In genomic region chr12:7219599-7220243, GRCh38 we compare ENCODE assay signal across 8 cellular contexts. TPM values are rescaled to one million over a fixed set of nuclear protein-coding genes. Genes with fewer than 3 reads are reported as not detected.
A peak's percentile ranks its signal among the peaks of the same experiment; 100 is the strongest.
DNase-seq lines count a peak whose midpoint lies in the region; ATAC-seq, FAIRE-seq and TF ChIP-seq lines count a peak whose summit lies in the region.

No MANE protein-coding gene starts in this region.

- H3K27ac ChIP-seq in WERI-Rb-1 (no peak overlapping the region), kidney (ENCODE audit: low read depth in 2 of 2, low read length in 2 of 2) (no peak overlapping the region)

- H3K36me3 ChIP-seq in WERI-Rb-1 (no peaks in the 10 kb centered on the region), bronchial epithelial cell (ENCODE audit: control insufficient read depth, insufficient read depth, low read length) (no peaks in the 10 kb centered on the region), kidney (ENCODE audit: control insufficient read depth in 1 of 2, insufficient read depth in 2 of 2, low read length in 2 of 2) (no peaks in the 10 kb centered on the region)

- intact Hi-C loops in kidney (cut with DNase I): loop anchor here (5.0 kb wide), 1 partner anchor 418 kb away; no protein-coding TSS in a partner anchor

- DNase-seq in A172 (ENCODE audit: low spot score) (peak; percentile 48), GM18507 (ENCODE audit: extremely low spot score, insufficient read length, low read depth) (peak; percentile 20), NCI-H2171 (lab: John Stamatoyannopoulos, UW) (peak; percentile 100), WERI-Rb-1 (peak; percentile 69), bronchial epithelial cell (ENCODE audit: low read depth) (peak; percentile 67), kidney (no peak)
- peak; percentile 50 to 69 for DNase-seq in stimulated activated CD4-positive, alpha-beta T cell treated with anti-CD3 and anti-CD28 coated beads, Interleukin-1b, Interleukin-23, amount 100 ng/mL, for 4 hours (ENCODE audit: low read depth in 2 of 2)

- no peak for ATAC-seq in GM18502 (IDR thresholded peaks at IDR 0.05; ENCODE audit: poor library complexity, unreplicated experiment)

- peak; percentile 84 for FAIRE-seq in GM18507 (lab: Jason Lieb, UNC)
- no peak for FAIRE-seq in bronchial epithelial cell (lab: Jason Lieb, UNC)
- peak; percentile 84 for FAIRE-seq in kidney (lab: Jason Lieb, UNC)

- no peak overlapping the region for H3K9ac ChIP-seq in kidney (ENCODE audit: low read length in 2 of 2)

- no peaks in the 10 kb centered on the region for H3K9me3 ChIP-seq in WERI-Rb-1 (ENCODE audit: severe bottlenecking)
- H3K9me3 ChIP-seq in kidney (ENCODE audit: control insufficient read depth in 1 of 2, low read length in 2 of 2): no peaks in the 10 kb centered on the region

- H3K27me3 ChIP-seq in WERI-Rb-1 (ENCODE audit: insufficient read depth, low read depth, severe bottlenecking) (no peaks in the 10 kb centered on the region), bronchial epithelial cell (ENCODE audit: control insufficient read depth, insufficient read depth, low read length) (no peaks in the 10 kb centered on the region)

- TF ChIP-seq CTCF in WERI-Rb-1 (IDR thresholded peaks at IDR 0.05; ENCODE audit: low read depth, low read length) (peak; percentile 89), bronchial epithelial cell (IDR thresholded peaks at IDR 0.05; ENCODE audit: insufficient read depth, low read length, severe bottlenecking) (peak; percentile 92), kidney (IDR thresholded peaks at IDR 0.05; ENCODE audit: borderline replicate concordance, extremely low read depth, insufficient read depth) (peak; percentile 85)

- no peaks in the 10 kb centered on the region for H3K4me1 ChIP-seq in kidney (ENCODE audit: control insufficient read depth in 1 of 2, insufficient read depth in 1 of 2, low read depth in 1 of 2, low read length in 2 of 2)

- H3K4me3 ChIP-seq in WERI-Rb-1 (ENCODE audit: low read depth, low read length) (no peak overlapping the region), bronchial epithelial cell (ENCODE audit: low read depth, low read length) (no peak overlapping the region), kidney (ENCODE audit: low read length in 2 of 2) (no peak overlapping the region)

RNA-seq across cellular contexts. Expression of gene PEX5, which starts 30.2 kb away (rescaled TPM):
- 18.9 and 21.0 TPM in 2 replicates for total RNA-seq in A172 (2014; rRNA removed; shearing (Covaris generic))
- total RNA-seq in bronchial epithelial cell (21.9 and 27.9 TPM in 2 replicates), kidney (42.3 TPM)
- polyA plus RNA-seq in kidney (ENCODE audit: insufficient read depth, low read depth, low replicate concordance): 30.8 TPM
